ENCODE assay signal across 8 cellular contexts in genomic region chr10:5628798-5629788, GRCh38. TPM values are rescaled to one million over a fixed set of nuclear protein-coding genes. Genes with fewer than 3 reads are reported as not detected.
A peak's percentile ranks its signal among the peaks of the same experiment; 100 is the strongest.
DNase-seq lines count a peak whose midpoint lies in the region; TF ChIP-seq lines count a peak whose summit lies in the region.

No MANE protein-coding gene starts in this region.

- H3K9me3 ChIP-seq in neuron (ENCODE audit: low read length) (no peaks in the 10 kb centered on the region), adrenal gland (replicated peaks in 1 of 3) (no peaks in the 10 kb centered on the region)

- peak overlapping the region in 1 of 5 donors; percentile 27 for H3K27ac ChIP-seq in adrenal gland

- H3K27me3 ChIP-seq in neuron (ENCODE audit: insufficient read depth, low read length) (no peaks in the 10 kb centered on the region), adrenal gland (no peaks in the 10 kb centered on the region)

- TF ChIP-seq CTCF in cardiac fibroblast (IDR thresholded peaks at IDR 0.05; ENCODE audit: low read depth, low read length) (no peak), adrenal gland (IDR thresholded peaks at IDR 0.05) (no peak)

- no peak overlapping the region; the same call in 1 of the 2 replicates for H3K4me3 ChIP-seq in Jurkat, Clone E6-1 (ENCODE audit: low read length)
- H3K4me3 ChIP-seq in cardiac fibroblast (replicated peaks in 1 of 2; ENCODE audit: low read depth in 2 of 2, low read length in 2 of 2) (peak overlapping the region; percentile 12 to 53), neuron (ENCODE audit: low read length) (no peak overlapping the region), adrenal gland (peak overlapping the region in 1 of 4 donors; percentile 13)

- TF ChIP-seq POLR2A in adrenal gland (IDR thresholded peaks at IDR 0.05), result no peak

- 36 to 47% (median 44%) methylated on average over 10 of the region's 10 CpGs for WGBS in adrenal gland, 4 donors

- H3K36me3 ChIP-seq in neuron (ENCODE audit: insufficient read depth, low read length) (no peaks in the 10 kb centered on the region), adrenal gland (replicated peaks in 1 of 2) (no peaks in the 10 kb centered on the region)

- intact Hi-C loops in adrenal gland (cut with DNase I), result no loop called here

- H2AFZ ChIP-seq in neuron (ENCODE audit: low read depth, low read length), result peak overlapping the region; percentile 41

- H3K4me1 ChIP-seq in neuron (ENCODE audit: insufficient read depth, low read length), result peaks cover 15% of the 10 kb centered on the region
- peaks cover 8 to 18% of the 10 kb centered on the region in 2 donors for H3K4me1 ChIP-seq in adrenal gland (replicated peaks in 1 of 2)

- DNase-seq in Caki2 (ENCODE audit: low read depth), result peak; percentile 37
- DNase-seq in Jurkat, Clone E6-1 (ENCODE audit: low read depth, low spot score), result peak; percentile 67
- peak; percentile 36 to 57 for DNase-seq in cardiac fibroblast (ENCODE audit: low read depth in 2 of 2)
- no peak for DNase-seq in NCI-H82 treated with DMSO at 0.1 percent for 48 hours (lab: John Stamatoyannopoulos, UW; ENCODE audit: unreplicated experiment)
- DNase-seq in NCI-H1694 treated with DMSO at 0.1 percent for 48 hours (lab: John Stamatoyannopoulos, UW), result no peak
- DNase-seq in iPS-NIHi11 (ENCODE audit: low spot score), result no peak
- no peak for DNase-seq in adrenal gland

- in situ Hi-C loops in Caki2 (cut with HindIII; ENCODE audit: low pct_unique_long_range_greater_than_20kb, low sequenced_read_pairs), result no loop called here

RNA-seq across cellular contexts. Expression of gene ASB13, which starts 37.3 kb away (rescaled TPM):
- 21.4 and 28.8 TPM in 2 replicates for total RNA-seq in Caki2 (2014; rRNA removed; shearing (Covaris generic); ENCODE audit: low replicate concordance)
- 21.7 TPM for polyA plus RNA-seq in Jurkat, Clone E6-1 (2012; ENCODE audit: insufficient read depth, insufficient read length)
- total RNA-seq in adrenal gland, result 10 to 100 TPM; 34.6 to 65.9 (median 48.0) TPM
- 10 to 100 TPM; 24.4 to 44.8 (median 39.1) TPM for polyA plus RNA-seq in adrenal gland

RNA-seq across cellular contexts. Expression of gene TASOR2, which starts 55.5 kb away (rescaled TPM):
- 17.3 and 24.5 TPM in 2 replicates for total RNA-seq in Caki2 (2014; rRNA removed; shearing (Covaris generic); ENCODE audit: low replicate concordance)
- 19.0 TPM for polyA plus RNA-seq in Jurkat, Clone E6-1 (2012; ENCODE audit: insufficient read depth, insufficient read length)
- 100 to 1,000 TPM in 2 of 8 donors, 10 to 100 TPM in 6; 36.6 to 182 (median 53.1) TPM for total RNA-seq in adrenal gland
- polyA plus RNA-seq in adrenal gland, result 10 to 100 TPM; 15.4 to 43.4 (median 32.2) TPM

Comparison
In these comparisons a context has a peak if more than half of its experiments do, and no peak if none do; other contexts are left out.
1. DNase-seq: peak in Caki2 (single experiment), Jurkat, Clone E6-1 (single experiment) and cardiac fibroblast (2 of 2); none in NCI-H82 treated with DMSO at 0.1 percent for 48 hours (single experiment), NCI-H1694 treated with DMSO at 0.1 percent for 48 hours (single experiment), iPS-NIHi11 (single experiment) and adrenal gland (0 of 7).
2. H3K4me3 ChIP-seq: peak in cardiac fibroblast (2 of 2); none in Jurkat, Clone E6-1 (single experiment) and neuron (single experiment).